In the genomic region with DNA sequence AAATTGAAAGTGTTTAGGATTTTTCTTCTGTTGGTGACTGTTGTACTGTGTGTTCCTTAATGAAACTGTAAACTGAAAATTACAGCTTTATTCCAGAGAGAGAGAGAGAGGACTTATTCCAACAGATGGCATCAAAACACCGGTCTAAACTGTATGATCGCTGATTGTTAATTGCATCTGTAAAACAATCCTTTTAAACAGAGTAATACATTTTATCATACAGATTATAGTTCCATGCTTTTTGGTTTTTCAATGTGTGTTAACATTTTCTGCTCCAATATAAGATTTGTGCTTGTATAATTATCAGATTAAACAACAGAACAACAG, we compare ENCODE assay signal across 12 cellular contexts.
"Had no signal": no experiment of that assay in that cellular context is flagged by ENCODE, and none has a peak within 500 bp of the region (broad histone marks: within the 10 kb centered on the region; RNA-seq: fewer than 3 reads in every experiment).

No MANE protein-coding gene starts in this region.

- ATAC-seq: activated CD8-positive, alpha-beta T cell treated with anti-CD3 and anti-CD28 coated beads for 36 hours; activated T-helper 17 cell treated with anti-CD3 and anti-CD28 coated beads, Interleukin-2, amount 50 U/mL, for 72 hours; esophagus mucosa; natural killer cell; psoas muscle; upper lobe of right lung had no signal

- H3K27ac ChIP-seq: psoas muscle, upper lobe of right lung had no signal

- H3K9me3 ChIP-seq: psoas muscle, upper lobe of right lung had no signal

- H3K4me3 ChIP-seq: psoas muscle, upper lobe of right lung had no signal

- H3K4me1 ChIP-seq: psoas muscle, upper lobe of right lung had no signal

- H3K36me3 ChIP-seq: upper lobe of right lung had no signal

- DNase-seq: activated CD4-positive, alpha-beta T cell treated with anti-CD3 and anti-CD28 coated beads for 4 hours; activated CD8-positive, alpha-beta T cell treated with anti-CD3 and anti-CD28 coated beads for 36 hours; activated naive CD4-positive, alpha-beta T cell treated with anti-CD3 and anti-CD28 coated beads for 36 hours; mammary epithelial cell; natural killer cell; psoas muscle; stimulated activated CD4-positive, alpha-beta T cell treated with anti-CD3 and anti-CD28 coated beads, Interleukin-12 subunit alpha, Interleukin-12 subunit beta, amount 100 ng/mL, for 4 hours; stimulated activated CD4-positive, alpha-beta T cell treated with anti-CD3 and anti-CD28 coated beads, Interleukin-2, amount 100 ng/mL, for 48 hours; stimulated activated naive CD4-positive, alpha-beta T cell treated with Interleukin-2 at 50 U/mL for 16 hours; upper lobe of right lung had no signal

- H3K27ac Mint-ChIP-seq: activated CD8-positive, alpha-beta T cell treated with anti-CD3 and anti-CD28 coated beads for 36 hours; activated naive CD4-positive, alpha-beta T cell treated with anti-CD3 and anti-CD28 coated beads for 36 hours; activated T-helper 17 cell treated with anti-CD3 and anti-CD28 coated beads, Interleukin-2, amount 50 U/mL, for 72 hours; natural killer cell had no signal

- H3K4me1 Mint-ChIP-seq: activated T-helper 17 cell treated with anti-CD3 and anti-CD28 coated beads, Interleukin-2, amount 50 U/mL, for 72 hours; natural killer cell had no signal

- H3K27me3 ChIP-seq: upper lobe of right lung had no signal

- H3K4me3 Mint-ChIP-seq: activated CD8-positive, alpha-beta T cell treated with anti-CD3 and anti-CD28 coated beads for 36 hours; activated naive CD4-positive, alpha-beta T cell treated with anti-CD3 and anti-CD28 coated beads for 36 hours; activated T-helper 17 cell treated with anti-CD3 and anti-CD28 coated beads, Interleukin-2, amount 50 U/mL, for 72 hours; natural killer cell had no signal

- H3K36me3 Mint-ChIP-seq: natural killer cell had no signal
